Comparison of ENCODE assay signal across 11 cellular contexts in the genomic region with DNA sequence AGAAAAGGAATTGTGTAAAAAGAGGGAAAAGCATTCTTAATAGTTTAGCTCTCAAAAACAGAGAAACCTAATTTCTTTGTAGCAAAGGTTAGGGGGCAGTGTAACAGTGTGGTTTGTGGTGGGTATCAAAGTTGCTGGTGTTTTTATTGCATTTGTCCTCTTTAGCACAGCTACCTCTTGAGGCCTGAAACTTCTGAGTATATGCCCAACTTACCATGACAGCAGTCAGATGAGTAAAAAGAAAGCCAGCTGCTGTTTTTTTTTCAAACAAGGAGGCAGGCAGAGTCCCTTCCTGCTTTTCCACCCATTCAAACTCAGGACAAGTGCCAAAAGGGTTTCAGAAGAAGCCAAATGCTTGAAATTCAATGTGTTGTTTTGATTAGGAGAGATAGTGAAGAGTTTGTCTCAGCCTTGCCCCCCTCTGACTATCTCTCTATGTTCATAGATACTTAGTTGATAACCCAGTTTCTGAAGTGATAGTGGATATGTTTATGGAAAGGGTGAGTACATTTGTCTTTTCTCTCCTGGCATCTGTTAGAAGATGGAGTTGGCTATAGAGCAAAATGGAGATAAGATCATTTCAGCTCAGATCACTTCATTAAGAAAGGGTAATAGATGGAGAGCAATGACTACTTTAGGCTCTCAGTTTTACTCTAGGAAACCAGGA. TPM values are rescaled to one million over a fixed set of nuclear protein-coding genes. Genes with fewer than 3 reads are reported as not detected.
DNase-seq lines count a peak whose midpoint lies in the region; ATAC-seq and TF ChIP-seq lines count a peak whose summit lies in the region.
"Had no signal": no experiment of that assay in that cellular context is flagged by ENCODE, and none has a peak within 500 bp of the region (broad histone marks: within the 10 kb centered on the region; RNA-seq: fewer than 3 reads in every experiment).

No MANE protein-coding gene starts in this region.

- peaks cover 60% of the 10 kb centered on the region for H3K4me1 Mint-ChIP-seq in CD8-positive, alpha-beta T cell (ENCODE audit: low read depth)
- H3K4me1 Mint-ChIP-seq in chondrocyte (ENCODE audit: low read depth), result peaks cover 48% of the 10 kb centered on the region
- H3K4me1 Mint-ChIP-seq in natural killer cell treated with Interleukin-12 subunit alpha and Interleukin-12 subunit beta and Interleukin-15 and Interleukin-18, amount 100 ng/mL, for 72 hours (ENCODE audit: low read depth in 2 of 2), result peaks cover 41 to 53% of the 10 kb centered on the region in 2 donors

- no peak overlapping the region for H3K4me3 Mint-ChIP-seq in CD8-positive, alpha-beta T cell
- no peak overlapping the region for H3K4me3 Mint-ChIP-seq in chondrocyte (ENCODE audit: unreplicated experiment)
- no peak overlapping the region for H3K4me3 Mint-ChIP-seq in natural killer cell treated with Interleukin-12 subunit alpha and Interleukin-12 subunit beta and Interleukin-15 and Interleukin-18, amount 100 ng/mL, for 72 hours

- H3K79me2 ChIP-seq in Karpas-422 (ENCODE audit: low read length) (peaks cover 45% of the 10 kb centered on the region), MM.1S (ENCODE audit: low read length) (peaks cover 89% of the 10 kb centered on the region)

- no peak overlapping the region for H3K9ac ChIP-seq in Karpas-422 (ENCODE audit: low read length)
- no peak overlapping the region for H3K9ac ChIP-seq in MM.1S (ENCODE audit: low read length)

- no peaks in the 10 kb centered on the region for H4K20me1 ChIP-seq in Karpas-422 (ENCODE audit: insufficient read depth, low read depth, low read length)
- peaks cover 7% of the 10 kb centered on the region; the same call in 1 of the 2 replicates for H4K20me1 ChIP-seq in MM.1S (ENCODE audit: insufficient read depth, low read length)

- no peaks in the 10 kb centered on the region for H3K27me3 ChIP-seq in CD8-positive, alpha-beta T cell (ENCODE audit: insufficient read depth, low read length)
- no peaks in the 10 kb centered on the region for H3K27me3 ChIP-seq in Karpas-422 (ENCODE audit: low read length)
- H3K27me3 ChIP-seq in MM.1S (replicated peaks; ENCODE audit: insufficient read depth, low read length), result no peaks in the 10 kb centered on the region

- H3K4me1 ChIP-seq in CD8-positive, alpha-beta T cell (ENCODE audit: insufficient read depth, low read length), result peaks cover 3% of the 10 kb centered on the region
- peaks cover 23% of the 10 kb centered on the region for H3K4me1 ChIP-seq in Karpas-422 (ENCODE audit: low read length)
- H3K4me1 ChIP-seq in MM.1S (ENCODE audit: low read length), result no peaks in the 10 kb centered on the region

- intact Hi-C loops in CD8-positive, alpha-beta T cell (cut with DNase I, micrococcal nuclease), result no loop called here
- intact Hi-C loops in cardiac septum (cut with DNase I), result no loop called here

- H3K27ac ChIP-seq in CD8-positive, alpha-beta T cell (ENCODE audit: low read depth, low read length), result no peak overlapping the region
- H3K27ac ChIP-seq in Karpas-422 (ENCODE audit: low read length), result peak overlapping the region; percentile 11; the same call in 1 of the 2 replicates
- no peak overlapping the region for H3K27ac ChIP-seq in MM.1S (ENCODE audit: low read length)

- no peak for ATAC-seq in CD8-positive, alpha-beta T cell
- no peak for ATAC-seq in natural killer cell treated with Interleukin-12 subunit alpha and Interleukin-12 subunit beta and Interleukin-15 and Interleukin-18, amount 100 ng/mL, for 72 hours
- ATAC-seq in GM18511 (IDR thresholded peaks at IDR 0.05; ENCODE audit: unreplicated experiment), result no peak

- H3K4me2 ChIP-seq in Karpas-422 (ENCODE audit: low read depth, low read length, poor library complexity, severe bottlenecking) (no peak overlapping the region), MM.1S (ENCODE audit: low read depth, low read length) (no peak overlapping the region)

- no peaks in the 10 kb centered on the region for H3K9me3 ChIP-seq in CD8-positive, alpha-beta T cell (ENCODE audit: low read length)
- no peaks in the 10 kb centered on the region for H3K9me3 ChIP-seq in Karpas-422 (ENCODE audit: low read length)
- no peaks in the 10 kb centered on the region for H3K9me3 ChIP-seq in MM.1S (replicated peaks; ENCODE audit: insufficient read depth, low read length)

- H3F3A ChIP-seq in MM.1S (ENCODE audit: insufficient read depth, low read length), result no peaks in the 10 kb centered on the region

- H3K9me2 ChIP-seq in Karpas-422 (replicated peaks; ENCODE audit: insufficient read depth, low read length) (no peaks in the 10 kb centered on the region), MM.1S (replicated peaks; ENCODE audit: insufficient read depth, low read length) (no peaks in the 10 kb centered on the region)

- H3K36me3 ChIP-seq in CD8-positive, alpha-beta T cell (ENCODE audit: insufficient read depth, low read length), result no peaks in the 10 kb centered on the region
- no peaks in the 10 kb centered on the region for H3K36me3 ChIP-seq in Karpas-422 (ENCODE audit: insufficient read depth, low read length)
- no peaks in the 10 kb centered on the region for H3K36me3 ChIP-seq in MM.1S (replicated peaks; ENCODE audit: insufficient read depth, low read length)

- no peak for DNase-seq in CD8-positive, alpha-beta T cell
- DNase-seq in Karpas-422, result no peak
- no peak for DNase-seq in chondrocyte (ENCODE audit: low spot score)
- no peak for DNase-seq in natural killer cell treated with Interleukin-12 subunit alpha and Interleukin-12 subunit beta and Interleukin-15 and Interleukin-18, amount 100 ng/mL, for 72 hours (ENCODE audit: low spot score)
- DNase-seq in MM.1S, result no peak
- DNase-seq in cardiac septum (ENCODE audit: low spot score), result no peak
- no peak for DNase-seq in NCI-H748 (lab: John Stamatoyannopoulos, UW; ENCODE audit: unreplicated experiment)
- DNase-seq: left colon, NCI-H226 had no signal

- H2AFZ ChIP-seq in Karpas-422 (ENCODE audit: low read length) (no peak overlapping the region), MM.1S (ENCODE audit: low read length) (no peak overlapping the region)

- no peak overlapping the region for H3K4me3 ChIP-seq in CD8-positive, alpha-beta T cell (ENCODE audit: low read depth, low read length)
- H3K4me3 ChIP-seq in Karpas-422 (ENCODE audit: low read length) (no peak overlapping the region), MM.1S (ENCODE audit: low read length) (no peak overlapping the region)

- no peaks in the 10 kb centered on the region for H3K27me3 Mint-ChIP-seq in CD8-positive, alpha-beta T cell (ENCODE audit: low read depth)
- no peaks in the 10 kb centered on the region for H3K27me3 Mint-ChIP-seq in chondrocyte (ENCODE audit: low read depth)
- no peaks in the 10 kb centered on the region for H3K27me3 Mint-ChIP-seq in natural killer cell treated with Interleukin-12 subunit alpha and Interleukin-12 subunit beta and Interleukin-15 and Interleukin-18, amount 100 ng/mL, for 72 hours

- peaks cover 38% of the 10 kb centered on the region for H3K36me3 Mint-ChIP-seq in CD8-positive, alpha-beta T cell
- H3K36me3 Mint-ChIP-seq in chondrocyte (ENCODE audit: low read depth), result peaks cover 4% of the 10 kb centered on the region
- H3K36me3 Mint-ChIP-seq in natural killer cell treated with Interleukin-12 subunit alpha and Interleukin-12 subunit beta and Interleukin-15 and Interleukin-18, amount 100 ng/mL, for 72 hours, result peaks cover 10% of the 10 kb centered on the region

- CTCF ChIA-PET in CD8-positive, alpha-beta T cell (lab: Charles Lee), result interaction anchor here (1.0 to 1.5 kb wide), 2 partner anchors 39 to 83 kb away, joined by 3 to 4 read pairs; no protein-coding TSS in a partner anchor

- POLR2A ChIA-PET in CD8-positive, alpha-beta T cell (lab: Charles Lee), result no interaction called here

- no peak for TF ChIP-seq CTCF in CD8-positive, alpha-beta T cell (IDR thresholded peaks at IDR 0.05)
- TF ChIP-seq CTCF in chondrocyte (IDR thresholded peaks at IDR 0.05), result peak; percentile 47
- no peak for TF ChIP-seq CTCF in MM.1S (IDR thresholded peaks at IDR 0.05; ENCODE audit: low read length)

- H3K9me3 Mint-ChIP-seq in CD8-positive, alpha-beta T cell, result no peaks in the 10 kb centered on the region
- no peaks in the 10 kb centered on the region for H3K9me3 Mint-ChIP-seq in chondrocyte (ENCODE audit: low read depth)
- no peaks in the 10 kb centered on the region for H3K9me3 Mint-ChIP-seq in natural killer cell treated with Interleukin-12 subunit alpha and Interleukin-12 subunit beta and Interleukin-15 and Interleukin-18, amount 100 ng/mL, for 72 hours

- H3K27ac Mint-ChIP-seq in CD8-positive, alpha-beta T cell, result peak overlapping the region; percentile 46
- peak overlapping the region; percentile 83 for H3K27ac Mint-ChIP-seq in chondrocyte (ENCODE audit: unreplicated experiment)
- peak overlapping the region; percentile 0 to 25 for H3K27ac Mint-ChIP-seq in natural killer cell treated with Interleukin-12 subunit alpha and Interleukin-12 subunit beta and Interleukin-15 and Interleukin-18, amount 100 ng/mL, for 72 hours

RNA-seq across cellular contexts. Expression of gene GBF1, which starts 23.1 kb away (rescaled TPM):
- 10 to 100 TPM; 26.7 to 31.3 TPM for total RNA-seq in CD8-positive, alpha-beta T cell
- total RNA-seq in Karpas-422 (2014; rRNA removed; shearing (Covaris generic); ENCODE audit: low replicate concordance), result 7.6 and 12.5 TPM in 2 replicates
- total RNA-seq in chondrocyte (59.3 to 88.4 TPM (median 59.7 TPM) in 3 replicates), cardiac septum (46.4 TPM)
- 10 to 100 TPM; 63.2 to 65.3 TPM for total RNA-seq in natural killer cell treated with Interleukin-12 subunit alpha and Interleukin-12 subunit beta and Interleukin-15 and Interleukin-18, amount 100 ng/mL, for 72 hours

RNA-seq across cellular contexts. Expression of gene PITX3, which starts 27.2 kb away (rescaled TPM):
- not detected for total RNA-seq in CD8-positive, alpha-beta T cell
- not detected in 2 replicates for total RNA-seq in Karpas-422 (2014; rRNA removed; shearing (Covaris generic); ENCODE audit: low replicate concordance)
- total RNA-seq in chondrocyte, result not detected in 3 replicates
- total RNA-seq in natural killer cell treated with Interleukin-12 subunit alpha and Interleukin-12 subunit beta and Interleukin-15 and Interleukin-18, amount 100 ng/mL, for 72 hours, result not detected
- 0.51 TPM for total RNA-seq in cardiac septum
- total RNA-seq: HT-29, left colon had no signal

RNA-seq across cellular contexts. Expression of gene ELOVL3, which starts 42.4 kb away (rescaled TPM):
- total RNA-seq in CD8-positive, alpha-beta T cell, result not detected
- total RNA-seq in Karpas-422 (2014; rRNA removed; shearing (Covaris generic); ENCODE audit: low replicate concordance), result not detected in 2 replicates
- total RNA-seq in chondrocyte (not detected in 3 replicates), cardiac septum (not detected)
- total RNA-seq in natural killer cell treated with Interleukin-12 subunit alpha and Interleukin-12 subunit beta and Interleukin-15 and Interleukin-18, amount 100 ng/mL, for 72 hours, result not detected
- total RNA-seq: left colon had no signal

Comparison
In these comparisons a context has a peak if more than half of its experiments do, and no peak if none do; other contexts are left out.
1. H3K27ac Mint-ChIP-seq: peak in every context shown above with its lines; median percentile 83 in chondrocyte; 46 in CD8-positive, alpha-beta T cell; 12 in natural killer cell treated with Interleukin-12 subunit alpha and Interleukin-12 subunit beta and Interleukin-15 and Interleukin-18, amount 100 ng/mL, for 72 hours.